11 cellular contexts compared by ENCODE assay signal in genomic region chr5:168047669-168048111, GRCh38.
DNase-seq lines count a peak whose midpoint lies in the region; ATAC-seq and TF ChIP-seq lines count a peak whose summit lies in the region.
"Had no signal": no experiment of that assay in that cellular context is flagged by ENCODE, and none has a peak within 500 bp of the region (broad histone marks: within the 10 kb centered on the region; RNA-seq: fewer than 3 reads in every experiment).

No MANE protein-coding gene starts in this region.

- ATAC-seq in GM19025 (IDR thresholded peaks at IDR 0.05; ENCODE audit: low read depth, unreplicated experiment), result peak; percentile 7
- ATAC-seq in HG03565 (IDR thresholded peaks at IDR 0.05; ENCODE audit: unreplicated experiment), result peak; percentile 12
- ATAC-seq in HG03378 (IDR thresholded peaks at IDR 0.05; ENCODE audit: unreplicated experiment), result no peak
- ATAC-seq: stimulated activated memory B cell treated with anti-CD40 and anti-IgM and Interleukin-4, amounts not matched to agents 10 μg/mL and 1 μg/mL and 100 μg/mL, for 72 hours had no signal

- DNase-seq in caudate nucleus (lab: John Stamatoyannopoulos, UW), result peak in 19 of 61 donors; percentile 2 to 61 (median 28)
- peak; percentile 44 for DNase-seq in neural progenitor cell (ENCODE audit: low spot score)
- DNase-seq in AG08396 (ENCODE audit: low spot score), result no peak
- DNase-seq in superior temporal gyrus (ENCODE audit: extremely low spot score), result no peak
- DNase-seq in foreskin fibroblast, result no peak
- DNase-seq: aorta had no signal

- peaks cover 28% of the 10 kb centered on the region for H3K4me1 ChIP-seq in neural progenitor cell

- no peaks in the 10 kb centered on the region for H3K36me3 ChIP-seq in neural progenitor cell

- H3K4me1 Mint-ChIP-seq in neural progenitor cell, result peaks cover 42% of the 10 kb centered on the region

- no peak overlapping the region for H3K27ac Mint-ChIP-seq in neural progenitor cell
- H3K27ac Mint-ChIP-seq: activated CD4-positive, alpha-beta memory T cell treated with anti-CD3 and anti-CD28 coated beads for 36 hours; stimulated activated memory B cell treated with anti-CD40 and anti-IgM and Interleukin-4, amounts not matched to agents 10 μg/mL and 1 μg/mL and 100 μg/mL, for 72 hours had no signal

- H3K9ac ChIP-seq in neural progenitor cell, result no peak overlapping the region

- peaks cover 5% of the 10 kb centered on the region for H3K27me3 Mint-ChIP-seq in neural progenitor cell (ENCODE audit: insufficient read depth, low read depth)
- H3K27me3 Mint-ChIP-seq: activated CD4-positive, alpha-beta memory T cell treated with anti-CD3 and anti-CD28 coated beads for 36 hours had no signal

- TF ChIP-seq CTCF in neural progenitor cell (IDR thresholded peaks at IDR 0.05), result no peak
- TF ChIP-seq CTCF in foreskin fibroblast (IDR thresholded peaks at IDR 0.05; ENCODE audit: low read depth, low read length), result no peak

- no peaks in the 10 kb centered on the region for H3K9me3 Mint-ChIP-seq in neural progenitor cell
- H3K9me3 Mint-ChIP-seq: activated CD4-positive, alpha-beta memory T cell treated with anti-CD3 and anti-CD28 coated beads for 36 hours had no signal

- H3K27me3 ChIP-seq in neural progenitor cell, result no peaks in the 10 kb centered on the region

- no peak overlapping the region for H3K4me3 ChIP-seq in neural progenitor cell
- no peak overlapping the region for H3K4me3 ChIP-seq in foreskin fibroblast (ENCODE audit: low read depth in 1 of 2, low read length in 2 of 2)

- H3K4me2 ChIP-seq in neural progenitor cell, result peak overlapping the region; percentile 25

- no peaks in the 10 kb centered on the region for H3K79me2 ChIP-seq in neural progenitor cell (ENCODE audit: low read depth)

- H3K36me3 Mint-ChIP-seq in neural progenitor cell, result peaks cover 2% of the 10 kb centered on the region
- H3K36me3 Mint-ChIP-seq: activated CD4-positive, alpha-beta memory T cell treated with anti-CD3 and anti-CD28 coated beads for 36 hours; stimulated activated memory B cell treated with anti-CD40 and anti-IgM and Interleukin-4, amounts not matched to agents 10 μg/mL and 1 μg/mL and 100 μg/mL, for 72 hours had no signal

- H3K9me3 ChIP-seq in neural progenitor cell (ENCODE audit: low read depth), result no peaks in the 10 kb centered on the region

- peaks cover 20% of the 10 kb centered on the region for H3F3A ChIP-seq in neural progenitor cell (ENCODE audit: low read depth)

- H4K20me1 ChIP-seq in neural progenitor cell (ENCODE audit: low read depth), result no peaks in the 10 kb centered on the region

- H3K4me3 Mint-ChIP-seq in neural progenitor cell, result no peak overlapping the region
- H3K4me3 Mint-ChIP-seq: activated CD4-positive, alpha-beta memory T cell treated with anti-CD3 and anti-CD28 coated beads for 36 hours; stimulated activated memory B cell treated with anti-CD40 and anti-IgM and Interleukin-4, amounts not matched to agents 10 μg/mL and 1 μg/mL and 100 μg/mL, for 72 hours had no signal

- H3K27ac ChIP-seq in caudate nucleus (ENCODE audit: low read depth, low read length), result peak overlapping the region; percentile 60
- no peak overlapping the region for H3K27ac ChIP-seq in neural progenitor cell

- H2AFZ ChIP-seq in neural progenitor cell (replicated peaks), result no peak overlapping the region
